ENCODE assay signal across 1 cellular context in the genomic region with DNA sequence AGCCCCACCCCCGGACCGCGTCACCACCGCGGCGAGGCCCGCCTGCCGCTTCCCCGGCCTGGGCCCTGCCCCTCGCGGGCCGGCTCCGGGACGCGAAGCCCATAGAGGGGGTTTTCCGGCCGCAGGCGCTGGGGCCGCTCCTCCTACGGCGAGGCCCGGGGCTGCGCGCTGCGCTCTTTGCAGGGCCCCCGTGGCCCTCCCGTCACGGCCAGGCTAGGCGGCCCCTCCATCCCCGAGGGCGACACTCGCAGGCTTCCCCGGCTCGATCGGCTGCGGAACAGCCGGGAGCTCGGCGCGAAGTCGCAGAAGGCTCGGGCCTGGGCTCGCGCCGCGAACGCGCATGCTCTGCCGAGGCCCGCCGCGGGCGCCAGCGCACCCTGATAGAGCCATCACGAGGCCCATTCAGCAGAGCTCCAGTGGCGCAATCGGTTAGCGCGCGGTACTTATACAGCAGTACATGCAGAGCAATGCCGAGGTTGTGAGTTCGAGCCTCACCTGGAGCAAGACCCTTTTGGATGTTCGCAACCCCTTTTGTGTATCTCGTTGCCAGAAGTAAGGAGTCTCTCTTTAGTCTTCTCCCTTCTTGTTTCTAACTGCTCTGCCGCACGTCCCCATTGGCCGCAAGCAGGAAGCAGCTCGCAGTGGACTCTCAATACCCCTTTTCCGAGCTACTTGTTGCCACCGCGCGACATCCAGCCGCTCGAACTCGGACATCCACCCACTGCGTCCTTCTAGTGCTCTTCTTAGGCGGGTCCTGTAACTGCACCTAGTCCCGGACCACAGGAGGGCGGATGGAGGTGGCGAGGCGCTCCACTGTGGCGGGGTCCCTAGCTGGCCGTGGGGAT.
A peak's percentile ranks its signal among the peaks of the same experiment; 100 is the strongest.
TF ChIP-seq lines count a peak whose summit lies in the region.

No MANE protein-coding gene starts in this region.

TF ChIP-seq in HepG2, 621 proteins besides CTCF, POLR2A, EP300 and RAD21 (continued from another document and continues in another):
- TF ChIP-seq, protein P1, sequence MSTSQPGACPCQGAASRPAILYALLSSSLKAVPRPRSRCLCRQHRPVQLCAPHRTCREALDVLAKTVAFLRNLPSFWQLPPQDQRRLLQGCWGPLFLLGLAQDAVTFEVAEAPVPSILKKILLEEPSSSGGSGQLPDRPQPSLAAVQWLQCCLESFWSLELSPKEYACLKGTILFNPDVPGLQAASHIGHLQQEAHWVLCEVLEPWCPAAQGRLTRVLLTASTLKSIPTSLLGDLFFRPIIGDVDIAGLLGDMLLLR (CRISPR knock-in tag; IDR thresholded peaks at IDR 0.05): peak; percentile 91
- TF ChIP-seq ZSCAN30 (CRISPR knock-in tag; IDR thresholded peaks at IDR 0.05) (no peak), ZNF746 (CRISPR knock-in tag; IDR thresholded peaks at IDR 0.05) (no peak; the same call in 1 of the 2 replicates), ZFP36L1 (CRISPR knock-in tag; IDR thresholded peaks at IDR 0.05) (peak; percentile 90; the same call in 1 of the 2 replicates), ISL2 (CRISPR knock-in tag; IDR thresholded peaks at IDR 0.05) (peak; percentile 90), ETV5 (CRISPR knock-in tag; IDR thresholded peaks at IDR 0.05; ENCODE audit: borderline replicate concordance) (no peak; the same call in 1 of the 2 replicates), ZNF274 (CRISPR knock-in tag; IDR thresholded peaks at IDR 0.05) (peak; percentile 91), CCDC6 (CRISPR knock-in tag; IDR thresholded peaks at IDR 0.05) (peak; percentile 92), RXRB (CRISPR knock-in tag; IDR thresholded peaks at IDR 0.05; ENCODE audit: borderline replicate concordance) (peak; percentile 76; the same call in 1 of the 2 replicates), BHLHE40 (IDR thresholded peaks at IDR 0.05; ENCODE audit: low read length) (no peak; the same call in 1 of the 2 replicates), RARA (CRISPR knock-in tag; IDR thresholded peaks at IDR 0.05) (peak; percentile 38), ZNF317 (CRISPR knock-in tag; IDR thresholded peaks at IDR 0.05) (peak; percentile 94), MTF2 (CRISPR knock-in tag; IDR thresholded peaks at IDR 0.05; ENCODE audit: borderline replicate concordance) (no peak; the same call in 1 of the 2 replicates), ZSCAN22 (CRISPR knock-in tag; IDR thresholded peaks at IDR 0.05) (peak; percentile 78; the same call in 1 of the 2 replicates), NRL (CRISPR knock-in tag; IDR thresholded peaks at IDR 0.05; ENCODE audit: borderline replicate concordance) (peak; percentile 91; the same call in 1 of the 2 replicates), EED (CRISPR knock-in tag; IDR thresholded peaks at IDR 0.05) (peak; percentile 94), STAT5B (CRISPR knock-in tag; IDR thresholded peaks at IDR 0.05) (no peak; the same call in 1 of the 2 replicates), MIXL1 (CRISPR knock-in tag; IDR thresholded peaks at IDR 0.05) (no peak; the same call in none of the 2 replicates), ZNF652 (CRISPR knock-in tag; IDR thresholded peaks at IDR 0.05; ENCODE audit: borderline replicate concordance, low read depth) (no peak; the same call in 1 of the 2 replicates), SMYD3 (CRISPR knock-in tag; IDR thresholded peaks at IDR 0.05) (peak; percentile 94), KMT2A (CRISPR knock-in tag; IDR thresholded peaks at IDR 0.05) (peak; percentile 77), MZF1 (CRISPR knock-in tag; IDR thresholded peaks at IDR 0.05; ENCODE audit: borderline replicate concordance) (peak; percentile 77; the same call in 1 of the 2 replicates), RFXANK (CRISPR knock-in tag; IDR thresholded peaks at IDR 0.05) (peak; percentile 86; the same call in 1 of the 2 replicates)
- TF ChIP-seq, protein P2, sequence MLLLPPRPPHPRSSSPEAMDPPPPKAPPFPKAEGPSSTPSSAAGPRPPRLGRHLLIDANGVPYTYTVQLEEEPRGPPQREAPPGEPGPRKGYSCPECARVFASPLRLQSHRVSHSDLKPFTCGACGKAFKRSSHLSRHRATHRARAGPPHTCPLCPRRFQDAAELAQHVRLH (CRISPR knock-in tag; IDR thresholded peaks at IDR 0.05; ENCODE audit: borderline replicate concordance, low read depth): peak; percentile 87; the same call in 1 of the 2 replicates
- TF ChIP-seq, protein P3, sequence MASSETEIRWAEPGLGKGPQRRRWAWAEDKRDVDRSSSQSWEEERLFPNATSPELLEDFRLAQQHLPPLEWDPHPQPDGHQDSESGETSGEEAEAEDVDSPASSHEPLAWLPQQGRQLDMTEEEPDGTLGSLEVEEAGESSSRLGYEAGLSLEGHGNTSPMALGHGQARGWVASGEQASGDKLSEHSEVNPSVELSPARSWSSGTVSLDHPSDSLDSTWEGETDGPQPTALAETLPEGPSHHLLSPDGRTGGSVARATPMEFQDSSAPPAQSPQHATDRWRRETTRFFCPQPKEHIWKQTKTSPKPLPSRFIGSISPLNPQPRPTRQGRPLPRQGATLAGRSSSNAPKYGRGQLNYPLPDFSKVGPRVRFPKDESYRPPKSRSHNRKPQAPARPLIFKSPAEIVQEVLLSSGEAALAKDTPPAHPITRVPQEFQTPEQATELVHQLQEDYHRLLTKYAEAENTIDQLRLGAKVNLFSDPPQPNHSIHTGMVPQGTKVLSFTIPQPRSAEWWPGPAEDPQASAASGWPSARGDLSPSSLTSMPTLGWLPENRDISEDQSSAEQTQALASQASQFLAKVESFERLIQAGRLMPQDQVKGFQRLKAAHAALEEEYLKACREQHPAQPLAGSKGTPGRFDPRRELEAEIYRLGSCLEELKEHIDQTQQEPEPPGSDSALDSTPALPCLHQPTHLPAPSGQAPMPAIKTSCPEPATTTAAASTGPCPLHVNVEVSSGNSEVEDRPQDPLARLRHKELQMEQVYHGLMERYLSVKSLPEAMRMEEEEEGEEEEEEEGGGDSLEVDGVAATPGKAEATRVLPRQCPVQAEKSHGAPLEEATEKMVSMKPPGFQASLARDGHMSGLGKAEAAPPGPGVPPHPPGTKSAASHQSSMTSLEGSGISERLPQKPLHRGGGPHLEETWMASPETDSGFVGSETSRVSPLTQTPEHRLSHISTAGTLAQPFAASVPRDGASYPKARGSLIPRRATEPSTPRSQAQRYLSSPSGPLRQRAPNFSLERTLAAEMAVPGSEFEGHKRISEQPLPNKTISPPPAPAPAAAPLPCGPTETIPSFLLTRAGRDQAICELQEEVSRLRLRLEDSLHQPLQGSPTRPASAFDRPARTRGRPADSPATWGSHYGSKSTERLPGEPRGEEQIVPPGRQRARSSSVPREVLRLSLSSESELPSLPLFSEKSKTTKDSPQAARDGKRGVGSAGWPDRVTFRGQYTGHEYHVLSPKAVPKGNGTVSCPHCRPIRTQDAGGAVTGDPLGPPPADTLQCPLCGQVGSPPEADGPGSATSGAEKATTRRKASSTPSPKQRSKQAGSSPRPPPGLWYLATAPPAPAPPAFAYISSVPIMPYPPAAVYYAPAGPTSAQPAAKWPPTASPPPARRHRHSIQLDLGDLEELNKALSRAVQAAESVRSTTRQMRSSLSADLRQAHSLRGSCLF (CRISPR knock-in tag; IDR thresholded peaks at IDR 0.05; ENCODE audit: borderline replicate concordance): 0 out of 2 replicates have a peak, but pooled peaks have one; percentile 80
- TF ChIP-seq, protein P4, sequence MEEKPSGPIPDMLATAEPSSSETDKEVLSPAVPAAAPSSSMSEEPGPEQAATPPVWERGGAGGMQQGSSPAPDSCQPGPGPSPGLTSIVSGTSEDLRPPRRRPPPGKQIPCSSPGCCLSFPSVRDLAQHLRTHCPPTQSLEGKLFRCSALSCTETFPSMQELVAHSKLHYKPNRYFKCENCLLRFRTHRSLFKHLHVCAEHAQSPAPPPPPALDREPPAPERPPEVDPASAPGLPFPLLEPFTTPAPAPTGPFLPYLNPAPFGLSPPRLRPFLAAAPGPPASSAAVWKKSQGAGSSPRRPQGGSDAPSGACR (CRISPR knock-in tag; IDR thresholded peaks at IDR 0.05): peak; percentile 87; the same call in 1 of the 2 replicates
- TF ChIP-seq, protein P5, sequence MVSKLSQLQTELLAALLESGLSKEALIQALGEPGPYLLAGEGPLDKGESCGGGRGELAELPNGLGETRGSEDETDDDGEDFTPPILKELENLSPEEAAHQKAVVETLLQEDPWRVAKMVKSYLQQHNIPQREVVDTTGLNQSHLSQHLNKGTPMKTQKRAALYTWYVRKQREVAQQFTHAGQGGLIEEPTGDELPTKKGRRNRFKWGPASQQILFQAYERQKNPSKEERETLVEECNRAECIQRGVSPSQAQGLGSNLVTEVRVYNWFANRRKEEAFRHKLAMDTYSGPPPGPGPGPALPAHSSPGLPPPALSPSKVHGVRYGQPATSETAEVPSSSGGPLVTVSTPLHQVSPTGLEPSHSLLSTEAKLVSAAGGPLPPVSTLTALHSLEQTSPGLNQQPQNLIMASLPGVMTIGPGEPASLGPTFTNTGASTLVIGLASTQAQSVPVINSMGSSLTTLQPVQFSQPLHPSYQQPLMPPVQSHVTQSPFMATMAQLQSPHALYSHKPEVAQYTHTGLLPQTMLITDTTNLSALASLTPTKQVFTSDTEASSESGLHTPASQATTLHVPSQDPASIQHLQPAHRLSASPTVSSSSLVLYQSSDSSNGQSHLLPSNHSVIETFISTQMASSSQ (IDR thresholded peaks at IDR 0.05; ENCODE audit: low read depth): peak; percentile 64; the same call in 1 of the 2 replicates
- TF ChIP-seq, protein P5 (CRISPR knock-in tag; IDR thresholded peaks at IDR 0.05; ENCODE audit: borderline replicate concordance): peak; percentile 81; the same call in 1 of the 2 replicates
- TF ChIP-seq, protein P6, sequence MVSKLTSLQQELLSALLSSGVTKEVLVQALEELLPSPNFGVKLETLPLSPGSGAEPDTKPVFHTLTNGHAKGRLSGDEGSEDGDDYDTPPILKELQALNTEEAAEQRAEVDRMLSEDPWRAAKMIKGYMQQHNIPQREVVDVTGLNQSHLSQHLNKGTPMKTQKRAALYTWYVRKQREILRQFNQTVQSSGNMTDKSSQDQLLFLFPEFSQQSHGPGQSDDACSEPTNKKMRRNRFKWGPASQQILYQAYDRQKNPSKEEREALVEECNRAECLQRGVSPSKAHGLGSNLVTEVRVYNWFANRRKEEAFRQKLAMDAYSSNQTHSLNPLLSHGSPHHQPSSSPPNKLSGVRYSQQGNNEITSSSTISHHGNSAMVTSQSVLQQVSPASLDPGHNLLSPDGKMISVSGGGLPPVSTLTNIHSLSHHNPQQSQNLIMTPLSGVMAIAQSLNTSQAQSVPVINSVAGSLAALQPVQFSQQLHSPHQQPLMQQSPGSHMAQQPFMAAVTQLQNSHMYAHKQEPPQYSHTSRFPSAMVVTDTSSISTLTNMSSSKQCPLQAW (CRISPR knock-in tag; IDR thresholded peaks at IDR 0.05): 0 out of 2 replicates have a peak, but pooled peaks have one; percentile 67
- TF ChIP-seq, protein P7, sequence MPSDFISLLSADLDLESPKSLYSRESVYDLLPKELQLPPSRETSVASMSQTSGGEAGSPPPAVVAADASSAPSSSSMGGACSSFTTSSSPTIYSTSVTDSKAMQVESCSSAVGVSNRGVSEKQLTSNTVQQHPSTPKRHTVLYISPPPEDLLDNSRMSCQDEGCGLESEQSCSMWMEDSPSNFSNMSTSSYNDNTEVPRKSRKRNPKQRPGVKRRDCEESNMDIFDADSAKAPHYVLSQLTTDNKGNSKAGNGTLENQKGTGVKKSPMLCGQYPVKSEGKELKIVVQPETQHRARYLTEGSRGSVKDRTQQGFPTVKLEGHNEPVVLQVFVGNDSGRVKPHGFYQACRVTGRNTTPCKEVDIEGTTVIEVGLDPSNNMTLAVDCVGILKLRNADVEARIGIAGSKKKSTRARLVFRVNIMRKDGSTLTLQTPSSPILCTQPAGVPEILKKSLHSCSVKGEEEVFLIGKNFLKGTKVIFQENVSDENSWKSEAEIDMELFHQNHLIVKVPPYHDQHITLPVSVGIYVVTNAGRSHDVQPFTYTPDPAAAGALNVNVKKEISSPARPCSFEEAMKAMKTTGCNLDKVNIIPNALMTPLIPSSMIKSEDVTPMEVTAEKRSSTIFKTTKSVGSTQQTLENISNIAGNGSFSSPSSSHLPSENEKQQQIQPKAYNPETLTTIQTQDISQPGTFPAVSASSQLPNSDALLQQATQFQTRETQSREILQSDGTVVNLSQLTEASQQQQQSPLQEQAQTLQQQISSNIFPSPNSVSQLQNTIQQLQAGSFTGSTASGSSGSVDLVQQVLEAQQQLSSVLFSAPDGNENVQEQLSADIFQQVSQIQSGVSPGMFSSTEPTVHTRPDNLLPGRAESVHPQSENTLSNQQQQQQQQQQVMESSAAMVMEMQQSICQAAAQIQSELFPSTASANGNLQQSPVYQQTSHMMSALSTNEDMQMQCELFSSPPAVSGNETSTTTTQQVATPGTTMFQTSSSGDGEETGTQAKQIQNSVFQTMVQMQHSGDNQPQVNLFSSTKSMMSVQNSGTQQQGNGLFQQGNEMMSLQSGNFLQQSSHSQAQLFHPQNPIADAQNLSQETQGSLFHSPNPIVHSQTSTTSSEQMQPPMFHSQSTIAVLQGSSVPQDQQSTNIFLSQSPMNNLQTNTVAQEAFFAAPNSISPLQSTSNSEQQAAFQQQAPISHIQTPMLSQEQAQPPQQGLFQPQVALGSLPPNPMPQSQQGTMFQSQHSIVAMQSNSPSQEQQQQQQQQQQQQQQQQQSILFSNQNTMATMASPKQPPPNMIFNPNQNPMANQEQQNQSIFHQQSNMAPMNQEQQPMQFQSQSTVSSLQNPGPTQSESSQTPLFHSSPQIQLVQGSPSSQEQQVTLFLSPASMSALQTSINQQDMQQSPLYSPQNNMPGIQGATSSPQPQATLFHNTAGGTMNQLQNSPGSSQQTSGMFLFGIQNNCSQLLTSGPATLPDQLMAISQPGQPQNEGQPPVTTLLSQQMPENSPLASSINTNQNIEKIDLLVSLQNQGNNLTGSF (CRISPR knock-in tag; IDR thresholded peaks at IDR 0.05): peak; percentile 93; the same call in 1 of the 2 replicates
- TF ChIP-seq, protein P8, sequence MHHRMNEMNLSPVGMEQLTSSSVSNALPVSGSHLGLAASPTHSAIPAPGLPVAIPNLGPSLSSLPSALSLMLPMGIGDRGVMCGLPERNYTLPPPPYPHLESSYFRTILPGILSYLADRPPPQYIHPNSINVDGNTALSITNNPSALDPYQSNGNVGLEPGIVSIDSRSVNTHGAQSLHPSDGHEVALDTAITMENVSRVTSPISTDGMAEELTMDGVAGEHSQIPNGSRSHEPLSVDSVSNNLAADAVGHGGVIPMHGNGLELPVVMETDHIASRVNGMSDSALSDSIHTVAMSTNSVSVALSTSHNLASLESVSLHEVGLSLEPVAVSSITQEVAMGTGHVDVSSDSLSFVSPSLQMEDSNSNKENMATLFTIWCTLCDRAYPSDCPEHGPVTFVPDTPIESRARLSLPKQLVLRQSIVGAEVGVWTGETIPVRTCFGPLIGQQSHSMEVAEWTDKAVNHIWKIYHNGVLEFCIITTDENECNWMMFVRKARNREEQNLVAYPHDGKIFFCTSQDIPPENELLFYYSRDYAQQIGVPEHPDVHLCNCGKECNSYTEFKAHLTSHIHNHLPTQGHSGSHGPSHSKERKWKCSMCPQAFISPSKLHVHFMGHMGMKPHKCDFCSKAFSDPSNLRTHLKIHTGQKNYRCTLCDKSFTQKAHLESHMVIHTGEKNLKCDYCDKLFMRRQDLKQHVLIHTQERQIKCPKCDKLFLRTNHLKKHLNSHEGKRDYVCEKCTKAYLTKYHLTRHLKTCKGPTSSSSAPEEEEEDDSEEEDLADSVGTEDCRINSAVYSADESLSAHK (CRISPR knock-in tag; IDR thresholded peaks at IDR 0.05; ENCODE audit: borderline replicate concordance): peak; percentile 93
